ENCODE assay signal across 8 cellular contexts in the genomic region with DNA sequence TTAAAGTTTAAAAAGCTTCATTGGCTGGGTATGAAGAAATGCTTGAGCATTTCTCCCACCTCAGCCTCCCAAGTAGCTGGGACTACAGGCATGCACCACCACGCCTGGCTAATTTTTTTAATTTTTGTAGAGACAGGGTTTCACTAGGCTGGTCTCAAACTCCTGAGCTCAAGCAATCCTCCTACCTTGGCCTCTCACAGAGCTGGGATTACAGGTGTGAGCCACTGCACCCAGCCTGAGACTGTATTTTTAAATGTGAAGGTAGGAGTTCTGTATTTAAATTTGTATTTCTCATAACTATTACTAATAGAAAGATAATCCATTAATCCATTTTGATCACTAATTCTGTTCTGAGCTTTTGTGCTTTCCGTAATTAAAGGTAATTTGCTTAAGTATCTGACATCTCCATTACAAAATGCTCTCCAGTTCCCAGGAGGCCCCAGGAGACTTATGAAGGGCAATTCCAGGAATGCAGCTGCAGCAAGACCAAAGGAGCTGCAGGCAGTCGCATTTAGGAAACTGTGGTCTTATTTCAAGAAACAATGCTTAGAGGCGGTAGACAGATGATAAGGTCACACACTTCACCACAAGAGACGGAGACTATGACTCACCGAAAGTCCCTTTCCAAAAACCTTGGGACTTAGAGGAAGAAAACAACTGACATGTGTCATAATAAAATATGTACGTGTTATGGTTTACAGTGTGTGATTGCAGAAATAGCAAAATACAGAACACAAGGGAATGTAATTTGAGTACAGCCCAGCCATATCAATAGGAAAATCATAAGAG. TPM values are rescaled to one million over a fixed set of nuclear protein-coding genes. Genes with fewer than 3 reads are reported as not detected.
DNase-seq lines count a peak whose midpoint lies in the region; ATAC-seq, FAIRE-seq and TF ChIP-seq lines count a peak whose summit lies in the region.

No MANE protein-coding gene starts in this region.

- no peaks in the 10 kb centered on the region for H3K9me3 Mint-ChIP-seq in activated naive CD8-positive, alpha-beta T cell (ENCODE audit: low read depth)

- H3K27me3 ChIP-seq in BLaER1: no peaks in the 10 kb centered on the region
- no peaks in the 10 kb centered on the region for H3K27me3 ChIP-seq in RWPE2 (ENCODE audit: insufficient read depth, poor library complexity, severe bottlenecking)

- H3K9me3 ChIP-seq in BLaER1: 0 out of 2 replicates have a peak, but pooled peaks cover 3% of the 10 kb centered on the region
- H3K9me3 ChIP-seq in RWPE2 (ENCODE audit: severe bottlenecking): no peaks in the 10 kb centered on the region
- no peaks in the 10 kb centered on the region for H3K9me3 ChIP-seq in kidney (ENCODE audit: control insufficient read depth in 1 of 2, low read length in 2 of 2)

- no peak overlapping the region for H3K9ac ChIP-seq in BLaER1
- no peak overlapping the region for H3K9ac ChIP-seq in kidney (ENCODE audit: low read length in 2 of 2)

- TF ChIP-seq CTCF in RWPE2 (IDR thresholded peaks at IDR 0.05; ENCODE audit: poor library complexity, severe bottlenecking) (no peak), kidney (IDR thresholded peaks at IDR 0.05; ENCODE audit: borderline replicate concordance, extremely low read depth, insufficient read depth) (no peak)

- H4K20me1 ChIP-seq in BLaER1: no peaks in the 10 kb centered on the region

- no peak for FAIRE-seq in kidney (lab: Jason Lieb, UNC)

- H3K27me3 Mint-ChIP-seq in activated naive CD8-positive, alpha-beta T cell: no peaks in the 10 kb centered on the region

- H3K4me1 ChIP-seq in BLaER1 (peaks cover 13% of the 10 kb centered on the region), RWPE2 (ENCODE audit: insufficient read depth, poor library complexity, severe bottlenecking) (peaks cover 5% of the 10 kb centered on the region), kidney (ENCODE audit: control insufficient read depth in 1 of 2, insufficient read depth in 1 of 2, low read depth in 1 of 2, low read length in 2 of 2) (no peaks in the 10 kb centered on the region)

- H3K27ac ChIP-seq in BLaER1 (no peak overlapping the region), RWPE2 (ENCODE audit: poor library complexity, severe bottlenecking) (no peak overlapping the region), kidney (ENCODE audit: low read depth in 2 of 2, low read length in 2 of 2) (no peak overlapping the region)

- H3K4me3 Mint-ChIP-seq in activated naive CD8-positive, alpha-beta T cell: peak overlapping the region; percentile 79

- no peaks in the 10 kb centered on the region for H3K36me3 ChIP-seq in BLaER1
- no peaks in the 10 kb centered on the region for H3K36me3 ChIP-seq in RWPE2 (ENCODE audit: low read depth)
- no peaks in the 10 kb centered on the region for H3K36me3 ChIP-seq in kidney (ENCODE audit: control insufficient read depth in 1 of 2, insufficient read depth in 2 of 2, low read length in 2 of 2)

- H3K36me3 Mint-ChIP-seq in activated naive CD8-positive, alpha-beta T cell: peaks cover 3% of the 10 kb centered on the region

- no peak overlapping the region for H3K4me3 ChIP-seq in BLaER1
- H3K4me3 ChIP-seq in RWPE2 (ENCODE audit: severe bottlenecking): no peak overlapping the region
- no peak overlapping the region for H3K4me3 ChIP-seq in kidney (ENCODE audit: low read length in 2 of 2)

- DNase-seq in RWPE2 (ENCODE audit: low spot score) (no peak), islet precursor cell (peak; percentile 93), kidney (no peak)
- peak; percentile 29 for DNase-seq in stimulated activated CD8-positive, alpha-beta memory T cell treated with anti-CD3 and anti-CD28 coated beads, Interleukin-7, amount 100 ng/mL, for 1 hour (ENCODE audit: low read depth in 2 of 2)

- H3K4me1 Mint-ChIP-seq in activated naive CD8-positive, alpha-beta T cell (ENCODE audit: low read depth): peaks cover 62% of the 10 kb centered on the region

- peak overlapping the region; percentile 93 for H3K27ac Mint-ChIP-seq in activated naive CD8-positive, alpha-beta T cell

- H3K4me2 ChIP-seq in BLaER1: peak overlapping the region; percentile 54

- intact Hi-C loops in kidney (cut with DNase I): no loop called here

- ATAC-seq in GM19372 (IDR thresholded peaks at IDR 0.05; ENCODE audit: low read depth, unreplicated experiment): peak; percentile 94
- ATAC-seq in HG03378 (IDR thresholded peaks at IDR 0.05; ENCODE audit: unreplicated experiment): peak; percentile 96
- peak; percentile 61 for ATAC-seq in RWPE2 (ENCODE audit: low read depth)

RNA-seq across cellular contexts. Expression of a gene that starts 23.3 kb away (rescaled TPM):
- total RNA-seq in kidney: 19.7 TPM
- 25.0 TPM for polyA plus RNA-seq in kidney (ENCODE audit: insufficient read depth, low read depth, low replicate concordance)

RNA-seq across cellular contexts. Expression of a gene that starts 33.9 kb away (rescaled TPM):
- total RNA-seq in kidney: 25.1 TPM
- 21.5 TPM for polyA plus RNA-seq in kidney (ENCODE audit: insufficient read depth, low read depth, low replicate concordance)

Comparison
In these comparisons a context has a peak if more than half of its experiments do, and no peak if none do; other contexts are left out.
1. DNase-seq: peak in islet precursor cell (single experiment) and stimulated activated CD8-positive, alpha-beta memory T cell treated with anti-CD3 and anti-CD28 coated beads, Interleukin-7, amount 100 ng/mL, for 1 hour (2 of 2); none in RWPE2 (single experiment) and kidney (single experiment).
2. Peak in every context shown above with its lines, with median percentiles within 50 percentile points of each other: ATAC-seq.